1 cellular context compared by ENCODE assay signal in genomic region chr1:189851806-189852367, GRCh38.
TF ChIP-seq lines count a peak whose summit lies in the region.

No MANE protein-coding gene starts in this region.

TF ChIP-seq in WTC11, 78 proteins besides CTCF, POLR2A, EP300 and RAD21 (continued from another document):
- TF ChIP-seq AFF4 (CRISPR knock-in tag; IDR thresholded peaks at IDR 0.05; ENCODE audit: borderline replicate concordance): no peak
- TF ChIP-seq ETV6 (CRISPR knock-in tag; IDR thresholded peaks at IDR 0.05): no peak
- TF ChIP-seq E2F4 (CRISPR knock-in tag; IDR thresholded peaks at IDR 0.05; ENCODE audit: borderline replicate concordance, low read depth): no peak
- TF ChIP-seq SMAD3 (CRISPR knock-in tag; IDR thresholded peaks at IDR 0.05; ENCODE audit: borderline replicate concordance): no peak
- TF ChIP-seq NFYB (CRISPR knock-in tag; conservative IDR thresholded peaks at IDR 0.05; ENCODE audit: low read depth): no peak
- no peak for TF ChIP-seq JUN (CRISPR knock-in tag; IDR thresholded peaks at IDR 0.05)
- TF ChIP-seq SMAD4 (CRISPR knock-in tag; IDR thresholded peaks at IDR 0.05): no peak
